22 cellular contexts compared by ENCODE assay signal in the genomic region with DNA sequence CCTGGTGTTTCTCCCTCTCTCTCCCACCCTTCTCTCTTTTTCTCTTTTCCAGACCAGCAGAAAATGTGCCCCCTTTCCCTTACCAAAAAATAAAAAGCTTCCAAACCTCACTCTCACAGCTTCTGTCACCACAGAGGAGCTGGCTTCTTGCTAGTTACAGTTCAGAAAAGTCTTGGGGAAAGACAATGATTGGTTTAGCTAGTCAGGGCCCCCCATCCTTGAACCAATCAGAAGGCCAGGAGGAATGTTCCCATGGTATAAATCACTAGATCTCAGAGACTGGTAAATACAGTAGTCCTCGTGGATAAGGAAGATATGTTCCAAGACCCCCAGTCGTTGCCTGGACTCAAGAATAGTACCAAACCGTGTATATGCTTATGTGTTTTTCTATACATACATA.
DNase-seq lines count a peak whose midpoint lies in the region; ATAC-seq and TF ChIP-seq lines count a peak whose summit lies in the region.
"Had no signal": no experiment of that assay in that cellular context is flagged by ENCODE, and none has a peak within 500 bp of the region (broad histone marks: within the 10 kb centered on the region; RNA-seq: fewer than 3 reads in every experiment).

No MANE protein-coding gene starts in this region.

- TF ChIP-seq CTCF in activated CD8-positive, alpha-beta T cell treated with anti-CD3 and anti-CD28 coated beads for 36 hours (IDR thresholded peaks at IDR 0.05) = no peak

- peak overlapping the region; percentile 66 for H3K27ac Mint-ChIP-seq in activated T-cell treated with anti-CD3 and anti-CD28 coated beads, Interleukin-2, amount 50 U/mL, for 72 hours
- peak overlapping the region; percentile 84 for H3K27ac Mint-ChIP-seq in T-helper 1 cell treated with Interleukin-12 subunit alpha and Interleukin-12 subunit beta and Interleukin-4 antibody, amounts not matched to agents 30 μg/mL and 1 μg/mL, for 36 hours
- peak overlapping the region; percentile 69 for H3K27ac Mint-ChIP-seq in activated CD8-positive, alpha-beta T cell treated with anti-CD3 and anti-CD28 coated beads for 36 hours
- H3K27ac Mint-ChIP-seq in stimulated activated effector memory CD8-positive, alpha-beta T cell treated with anti-CD3 and anti-CD28 coated beads, Interleukin-12 subunit alpha, Interleukin-12 subunit beta, amount 100 ng/mL, for 72 hours = peak overlapping the region; percentile 93
- H3K27ac Mint-ChIP-seq: CD4-positive, alpha-beta T cell had no signal

- peaks cover 0 to 1% of the 10 kb centered on the region in 2 donors for H3K36me3 Mint-ChIP-seq in activated T-cell treated with anti-CD3 and anti-CD28 coated beads, Interleukin-2, amount 50 U/mL, for 72 hours (ENCODE audit: insufficient read depth in 2 of 2)
- H3K36me3 Mint-ChIP-seq in T-helper 1 cell treated with Interleukin-12 subunit alpha and Interleukin-12 subunit beta and Interleukin-4 antibody, amounts not matched to agents 30 μg/mL and 1 μg/mL, for 36 hours (ENCODE audit: low read depth) = peaks cover 30% of the 10 kb centered on the region
- no peaks in the 10 kb centered on the region for H3K36me3 Mint-ChIP-seq in activated CD8-positive, alpha-beta T cell treated with anti-CD3 and anti-CD28 coated beads for 36 hours (ENCODE audit: low read depth)
- H3K36me3 Mint-ChIP-seq in stimulated activated effector memory CD8-positive, alpha-beta T cell treated with anti-CD3 and anti-CD28 coated beads, Interleukin-12 subunit alpha, Interleukin-12 subunit beta, amount 100 ng/mL, for 72 hours = no peaks in the 10 kb centered on the region

- no peaks in the 10 kb centered on the region for H3K27me3 Mint-ChIP-seq in activated T-cell treated with anti-CD3 and anti-CD28 coated beads, Interleukin-2, amount 50 U/mL, for 72 hours (ENCODE audit: low read depth)
- H3K27me3 Mint-ChIP-seq in T-helper 1 cell treated with Interleukin-12 subunit alpha and Interleukin-12 subunit beta and Interleukin-4 antibody, amounts not matched to agents 30 μg/mL and 1 μg/mL, for 36 hours (ENCODE audit: low read depth) = no peaks in the 10 kb centered on the region
- no peaks in the 10 kb centered on the region for H3K27me3 Mint-ChIP-seq in activated CD8-positive, alpha-beta T cell treated with anti-CD3 and anti-CD28 coated beads for 36 hours
- H3K27me3 Mint-ChIP-seq: CD4-positive, alpha-beta T cell had no signal

- H3K9me3 Mint-ChIP-seq in activated T-cell treated with anti-CD3 and anti-CD28 coated beads, Interleukin-2, amount 50 U/mL, for 72 hours = no peaks in the 10 kb centered on the region
- H3K9me3 Mint-ChIP-seq in T-helper 1 cell treated with Interleukin-12 subunit alpha and Interleukin-12 subunit beta and Interleukin-4 antibody, amounts not matched to agents 30 μg/mL and 1 μg/mL, for 36 hours = peaks cover 4% of the 10 kb centered on the region
- H3K9me3 Mint-ChIP-seq in activated CD8-positive, alpha-beta T cell treated with anti-CD3 and anti-CD28 coated beads for 36 hours = no peaks in the 10 kb centered on the region
- H3K9me3 Mint-ChIP-seq in stimulated activated effector memory CD8-positive, alpha-beta T cell treated with anti-CD3 and anti-CD28 coated beads, Interleukin-12 subunit alpha, Interleukin-12 subunit beta, amount 100 ng/mL, for 72 hours = no peaks in the 10 kb centered on the region
- H3K9me3 Mint-ChIP-seq: CD4-positive, alpha-beta T cell had no signal

- no peak for DNase-seq in activated T-cell treated with anti-CD3 and anti-CD28 coated beads, Interleukin-2, amount 50 U/mL, for 72 hours
- no peak for DNase-seq in activated T-cell treated with anti-CD3 and anti-CD28 coated beads for 4 hours
- no peak for DNase-seq in activated CD8-positive, alpha-beta T cell treated with anti-CD3 and anti-CD28 coated beads for 36 hours
- DNase-seq in stimulated activated effector memory CD8-positive, alpha-beta T cell treated with anti-CD3 and anti-CD28 coated beads, Interleukin-12 subunit alpha, Interleukin-12 subunit beta, amount 100 ng/mL, for 72 hours (ENCODE audit: low spot score in 2 of 2) = peak in 1 of 2 donors; percentile 47
- DNase-seq: Caco-2; CD4-positive, alpha-beta T cell; DMS 273 treated with DMSO at 0.1 percent for 48 hours; DMS79 treated with DMSO at 0.1 percent for 48 hours; H7; MG63; NCI-H1417; NCI-H1694 treated with DMSO at 0.1 percent for 48 hours; NCI-H2081 treated with DMSO at 0.1 percent for 48 hours; NCI-H2171 treated with DMSO at 0.1 percent for 48 hours; NCI-H524 treated with DMSO at 0.1 percent for 48 hours; Peyer's patch; SJCRH30 had no signal

- intact Hi-C loops in activated CD8-positive, alpha-beta T cell treated with anti-CD3 and anti-CD28 coated beads for 36 hours (cut with micrococcal nuclease) = no loop called here

- CTCF ChIA-PET in activated CD8-positive, alpha-beta T cell treated with anti-CD3 and anti-CD28 coated beads for 36 hours (lab: Charles Lee) = interaction anchor here (1.0 to 5.2 kb wide), 5 partner anchors 8 to 346 kb away, joined by 4 to 71 read pairs (median 5); no protein-coding TSS in a partner anchor

- peaks cover 71% of the 10 kb centered on the region for H3K4me1 Mint-ChIP-seq in activated T-cell treated with anti-CD3 and anti-CD28 coated beads, Interleukin-2, amount 50 U/mL, for 72 hours (ENCODE audit: low read depth)
- peaks cover 78% of the 10 kb centered on the region for H3K4me1 Mint-ChIP-seq in T-helper 1 cell treated with Interleukin-12 subunit alpha and Interleukin-12 subunit beta and Interleukin-4 antibody, amounts not matched to agents 30 μg/mL and 1 μg/mL, for 36 hours (ENCODE audit: low read depth)
- H3K4me1 Mint-ChIP-seq in activated CD8-positive, alpha-beta T cell treated with anti-CD3 and anti-CD28 coated beads for 36 hours (ENCODE audit: low read depth) = peaks cover 38% of the 10 kb centered on the region
- peaks cover 35% of the 10 kb centered on the region for H3K4me1 Mint-ChIP-seq in stimulated activated effector memory CD8-positive, alpha-beta T cell treated with anti-CD3 and anti-CD28 coated beads, Interleukin-12 subunit alpha, Interleukin-12 subunit beta, amount 100 ng/mL, for 72 hours

- ATAC-seq in activated T-cell treated with anti-CD3 and anti-CD28 coated beads, Interleukin-2, amount 50 U/mL, for 72 hours (replicated peaks in 1 of 2) = no peak
- ATAC-seq in activated CD8-positive, alpha-beta T cell treated with anti-CD3 and anti-CD28 coated beads for 36 hours = no peak
- no peak for ATAC-seq in stimulated activated effector memory CD8-positive, alpha-beta T cell treated with anti-CD3 and anti-CD28 coated beads, Interleukin-12 subunit alpha, Interleukin-12 subunit beta, amount 100 ng/mL, for 72 hours
- ATAC-seq in esophagus mucosa (no peak), HG02970 (IDR thresholded peaks at IDR 0.05; ENCODE audit: low FRiP score, unreplicated experiment) (no peak)
- ATAC-seq: HepG2, K562 had no signal

- peak overlapping the region in 1 of 2 donors; percentile 36 for H3K4me3 Mint-ChIP-seq in activated T-cell treated with anti-CD3 and anti-CD28 coated beads, Interleukin-2, amount 50 U/mL, for 72 hours
- peak overlapping the region; percentile 77 for H3K4me3 Mint-ChIP-seq in T-helper 1 cell treated with Interleukin-12 subunit alpha and Interleukin-12 subunit beta and Interleukin-4 antibody, amounts not matched to agents 30 μg/mL and 1 μg/mL, for 36 hours
- no peak overlapping the region for H3K4me3 Mint-ChIP-seq in activated CD8-positive, alpha-beta T cell treated with anti-CD3 and anti-CD28 coated beads for 36 hours
- peak overlapping the region; percentile 7 for H3K4me3 Mint-ChIP-seq in stimulated activated effector memory CD8-positive, alpha-beta T cell treated with anti-CD3 and anti-CD28 coated beads, Interleukin-12 subunit alpha, Interleukin-12 subunit beta, amount 100 ng/mL, for 72 hours
- H3K4me3 Mint-ChIP-seq: CD4-positive, alpha-beta T cell had no signal

- POLR2A ChIA-PET in activated CD8-positive, alpha-beta T cell treated with anti-CD3 and anti-CD28 coated beads for 36 hours (lab: Charles Lee) = interaction anchor here (2.3 kb wide), 1 partner anchor 231 kb away, joined by 7 read pairs; the partner anchor contains the start of gene TAB2
